9 cellular contexts compared by ENCODE assay signal in the genomic region with DNA sequence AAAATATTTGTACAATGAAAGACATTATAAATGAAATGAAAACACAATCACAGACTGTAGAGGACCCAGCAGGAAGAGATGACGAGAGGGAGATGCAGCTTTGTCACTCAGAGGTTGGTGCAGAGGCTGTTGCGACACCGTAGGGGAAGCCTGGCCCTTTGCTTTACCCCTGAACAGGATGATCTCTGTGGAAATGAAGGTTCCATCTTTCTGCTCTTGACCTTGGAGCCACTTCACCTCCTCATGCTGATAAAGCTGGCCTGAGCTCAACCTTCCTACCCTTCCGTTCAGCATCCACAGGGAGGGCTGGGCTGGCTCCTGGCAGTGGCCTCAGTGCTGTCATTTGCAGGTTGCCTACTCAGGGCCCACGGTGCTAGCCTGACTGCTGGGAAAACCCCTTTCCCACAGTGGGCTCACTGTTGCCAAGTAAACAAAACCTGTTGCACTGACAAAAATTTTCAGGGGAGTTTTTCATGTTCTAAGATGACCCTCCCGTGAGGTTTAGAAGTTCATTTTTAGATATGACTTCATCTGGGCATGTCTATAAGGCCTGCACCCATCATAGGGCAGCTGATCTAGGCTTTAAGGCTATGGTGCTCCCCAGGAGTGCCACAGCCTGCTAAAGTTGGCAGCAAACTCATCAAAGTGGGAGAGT. TPM values are rescaled to one million over a fixed set of nuclear protein-coding genes. Genes with fewer than 3 reads are reported as not detected.
DNase-seq lines count a peak whose midpoint lies in the region; ATAC-seq and TF ChIP-seq lines count a peak whose summit lies in the region.
"Had no signal": no experiment of that assay in that cellular context is flagged by ENCODE, and none has a peak within 500 bp of the region (broad histone marks: within the 10 kb centered on the region; RNA-seq: fewer than 3 reads in every experiment).

No MANE protein-coding gene starts in this region.

- ATAC-seq in HG02588 (IDR thresholded peaks at IDR 0.05; ENCODE audit: unreplicated experiment): peak; percentile 76

- DNase-seq in NOMO-1 (lab: John Stamatoyannopoulos, UW; ENCODE audit: unreplicated experiment in 2 of 2) (peak; percentile 65 to 69), dermis microvascular lymphatic vessel endothelial cell (ENCODE audit: low read depth in 2 of 2) (peak; percentile 41 to 75), LoVo (ENCODE audit: low spot score) (no peak), caudate nucleus (lab: John Stamatoyannopoulos, UW) (no peak), mesenteric fat pad (ENCODE audit: low spot score) (no peak), KG1 (lab: John Stamatoyannopoulos, UW) (no peak)

- TF ChIP-seq POLR2A in GM18526 (IDR thresholded peaks at IDR 0.05; ENCODE audit: extremely low read depth, insufficient read length): peak; percentile 61

- H3K27ac ChIP-seq in caudate nucleus (ENCODE audit: low read depth, low read length): no peak overlapping the region

RNA-seq across cellular contexts. Expression of a gene that starts 3.0 kb away (rescaled TPM):
- total RNA-seq in dermis microvascular lymphatic vessel endothelial cell: under 0.01 TPM in 1 of 2 replicates, not detected in the other
- 1.3 TPM for total RNA-seq in mesenteric fat pad
- total RNA-seq: NCI-H460 had no signal

RNA-seq across cellular contexts. Expression of a gene that starts 16.9 kb away (rescaled TPM):
- total RNA-seq in dermis microvascular lymphatic vessel endothelial cell (8.7 and 10.5 TPM in 2 replicates), mesenteric fat pad (16.1 TPM)

RNA-seq across cellular contexts. Expression of a gene that starts 35.3 kb away (rescaled TPM):
- total RNA-seq in dermis microvascular lymphatic vessel endothelial cell: 5.1 and 11.9 TPM in 2 replicates
- 3.4 TPM for total RNA-seq in mesenteric fat pad
- total RNA-seq: NCI-H460 had no signal

Comparison
In these comparisons a context has a peak if more than half of its experiments do, and no peak if none do; other contexts are left out.
1. DNase-seq: peak in NOMO-1 (2 of 2) and dermis microvascular lymphatic vessel endothelial cell (2 of 2); none in LoVo (single experiment), caudate nucleus (0 of 61), mesenteric fat pad (single experiment) and KG1 (single experiment).